ENCODE assay signal across 1 cellular context in genomic region chr15:91407237-91407889, GRCh38.
TF ChIP-seq lines count a peak whose summit lies in the region.

No MANE protein-coding gene starts in this region.

TF ChIP-seq in GM23338, 12 proteins besides CTCF, POLR2A, EP300 and RAD21 (continued from another document):
- TF ChIP-seq ZNF331 (CRISPR knock-in tag; IDR thresholded peaks at IDR 0.05; ENCODE audit: low read depth) (no peak), NANOG (IDR thresholded peaks at IDR 0.05; ENCODE audit: borderline replicate concordance) (no peak)
